Comparison of ENCODE assay signal across 23 cellular contexts in genomic region chr2:152890746-152891145, GRCh38.
DNase-seq lines count a peak whose midpoint lies in the region; ATAC-seq and TF ChIP-seq lines count a peak whose summit lies in the region.
"Had no signal": no experiment of that assay in that cellular context is flagged by ENCODE, and none has a peak within 500 bp of the region (broad histone marks: within the 10 kb centered on the region; RNA-seq: fewer than 3 reads in every experiment).

No MANE protein-coding gene starts in this region.

- no peak for ATAC-seq in SK-N-SH treated with all-trans-retinoic acid at 6 μM for 48 hours
- ATAC-seq: activated CD8-positive, alpha-beta T cell treated with anti-CD3 and anti-CD28 coated beads for 36 hours; esophagus mucosa; heart left ventricle; naive thymus-derived CD4-positive, alpha-beta T cell; Panc1; sciatic nerve had no signal

- DNase-seq in M059J (ENCODE audit: low read depth) (peak; percentile 1), NCI-H146 (lab: John Stamatoyannopoulos, UW) (peak; percentile 64), NCI-H774 (lab: John Stamatoyannopoulos, UW) (peak; percentile 66), pons (ENCODE audit: low spot score) (peak; percentile 42), foreskin fibroblast (no peak), GF-D8 (lab: John Stamatoyannopoulos, UW) (no peak)
- DNase-seq: activated CD8-positive, alpha-beta T cell treated with anti-CD3 and anti-CD28 coated beads for 36 hours; activated naive CD4-positive, alpha-beta T cell treated with anti-CD3 and anti-CD28 coated beads for 36 hours; adrenal gland; cerebellar nuclear complex; dermis blood vessel endothelial cell; H9; heart left ventricle; kidney; naive thymus-derived CD4-positive, alpha-beta T cell; NCI-H187 treated with DMSO at 0.1 percent for 48 hours; NCI-H524; Right ventricle myocardium superior had no signal

- TF ChIP-seq CTCF in foreskin fibroblast (IDR thresholded peaks at IDR 0.05; ENCODE audit: low read depth, low read length): no peak

- H3K4me3 ChIP-seq in foreskin fibroblast (ENCODE audit: low read depth in 1 of 2, low read length in 2 of 2): no peak overlapping the region
- H3K4me3 ChIP-seq: adrenal gland, heart left ventricle, tibial nerve had no signal

TF ChIP-seq in SK-N-SH treated with all-trans-retinoic acid at 6 μM for 48 hours, 23 proteins besides CTCF, POLR2A, EP300 and RAD21:
- TF ChIP-seq OSR1 (CRISPR knock-in tag; IDR thresholded peaks at IDR 0.05): no peak
- TF ChIP-seq CSDC2 (CRISPR knock-in tag; IDR thresholded peaks at IDR 0.05): no peak
- no peak for TF ChIP-seq ZFP3 (CRISPR knock-in tag; IDR thresholded peaks at IDR 0.05)
- TF ChIP-seq BACH2 (CRISPR knock-in tag; IDR thresholded peaks at IDR 0.05; ENCODE audit: borderline replicate concordance): no peak
- no peak for TF ChIP-seq ZFP30 (CRISPR knock-in tag; IDR thresholded peaks at IDR 0.05)
- TF ChIP-seq TSHZ2 (CRISPR knock-in tag; IDR thresholded peaks at IDR 0.05): no peak
- TF ChIP-seq TOX (CRISPR knock-in tag; IDR thresholded peaks at IDR 0.05; ENCODE audit: borderline replicate concordance): no peak
- no peak for TF ChIP-seq ARNTL (CRISPR knock-in tag; IDR thresholded peaks at IDR 0.05; ENCODE audit: borderline replicate concordance, low read depth)
- no peak for TF ChIP-seq TCF4 (CRISPR knock-in tag; IDR thresholded peaks at IDR 0.05; ENCODE audit: borderline replicate concordance)
- no peak for TF ChIP-seq SNAI2 (CRISPR knock-in tag; IDR thresholded peaks at IDR 0.05)
TF ChIP-seq in SK-N-SH treated with all-trans-retinoic acid at 6 μM for 48 hours: peak in this region for 0.

Comparison
In these comparisons a context has a peak if more than half of its experiments do, and no peak if none do; other contexts are left out.
1. DNase-seq: peak in M059J (single experiment), NCI-H146 (single experiment), NCI-H774 (single experiment) and pons (single experiment); none in foreskin fibroblast (0 of 2) and GF-D8 (single experiment).